Comparison of ENCODE assay signal across 1 cellular context in genomic region chr6:142926177-142926493, GRCh38.
TF ChIP-seq lines count a peak whose summit lies in the region.

No MANE protein-coding gene starts in this region.

TF ChIP-seq in HEK293, 187 proteins besides CTCF, POLR2A, EP300 and RAD21 (continued from another document):
- TF ChIP-seq ZIC2 (tag by site-specific recombination; IDR thresholded peaks at IDR 0.05), result no peak
